In the genomic region with DNA sequence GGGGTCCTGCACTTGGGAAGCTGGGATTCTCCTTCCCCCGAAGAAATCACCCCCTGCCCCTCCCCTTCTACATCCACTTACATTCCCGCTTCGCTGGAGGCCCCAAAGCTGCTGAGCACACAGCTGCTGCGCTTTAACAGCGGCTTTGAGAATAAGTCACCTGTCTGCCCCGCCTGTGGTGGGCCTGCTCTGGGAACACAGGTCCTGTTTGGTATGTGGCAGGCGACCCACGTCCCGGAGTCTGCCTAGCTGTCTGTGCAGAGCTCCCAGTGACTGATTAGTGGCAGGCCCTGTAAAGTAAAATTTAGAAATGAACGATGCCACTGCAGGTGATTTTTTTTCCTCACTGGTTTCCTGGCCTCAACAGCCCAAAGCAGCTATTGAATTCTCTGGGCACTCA, we compare ENCODE assay signal across 28 cellular contexts. TPM values are rescaled to one million over a fixed set of nuclear protein-coding genes. Genes with fewer than 3 reads are reported as not detected.
"Had no signal": no experiment of that assay in that cellular context is flagged by ENCODE, and none has a peak within 500 bp of the region (broad histone marks: within the 10 kb centered on the region; RNA-seq: fewer than 3 reads in every experiment).

No MANE protein-coding gene starts in this region.

- H3K27me3 Mint-ChIP-seq: activated CD4-positive, alpha-beta T cell treated with anti-CD3 and anti-CD28 coated beads for 36 hours; activated T-cell treated with anti-CD3 and anti-CD28 coated beads, Interleukin-2, amount 50 U/mL, for 24 hours; activated T-helper 17 cell treated with anti-CD3 and anti-CD28 coated beads, Interleukin-2, amount 50 U/mL, for 72 hours; stimulated activated memory B cell treated with anti-CD40 and anti-IgM and Interleukin-4, amounts not matched to agents 10 μg/mL and 1 μg/mL and 100 μg/mL, for 72 hours had no signal

- H3K9me3 ChIP-seq: lower lobe of right lung, mucosa of descending colon, sigmoid colon, uterus had no signal

- H3K4me3 ChIP-seq: hepatocyte, lower lobe of right lung, mucosa of descending colon, sigmoid colon, smooth muscle cell, uterus had no signal

- H3K9me3 Mint-ChIP-seq: activated naive CD4-positive, alpha-beta T cell treated with anti-CD3 and anti-CD28 coated beads, Interleukin-2, amount 50 U/mL, for 72 hours; activated T-cell treated with anti-CD3 and anti-CD28 coated beads, Interleukin-2, amount 50 U/mL, for 24 hours; activated T-helper 17 cell treated with anti-CD3 and anti-CD28 coated beads, Interleukin-2, amount 50 U/mL, for 72 hours; nephron progenitor cell; stimulated activated memory B cell treated with anti-CD40 and anti-IgM and Interleukin-4, amounts not matched to agents 10 μg/mL and 1 μg/mL and 100 μg/mL, for 72 hours had no signal

- H3K4me3 Mint-ChIP-seq: activated CD4-positive, alpha-beta T cell treated with anti-CD3 and anti-CD28 coated beads for 36 hours; activated T-cell treated with anti-CD3 and anti-CD28 coated beads, Interleukin-2, amount 50 U/mL, for 24 hours; activated T-helper 17 cell treated with anti-CD3 and anti-CD28 coated beads, Interleukin-2, amount 50 U/mL, for 72 hours; nephron progenitor cell; stimulated activated memory B cell treated with anti-CD40 and anti-IgM and Interleukin-4, amounts not matched to agents 10 μg/mL and 1 μg/mL and 100 μg/mL, for 72 hours had no signal

- H3K27ac Mint-ChIP-seq: activated CD4-positive, alpha-beta T cell treated with anti-CD3 and anti-CD28 coated beads for 36 hours; activated naive CD4-positive, alpha-beta T cell treated with anti-CD3 and anti-CD28 coated beads, Interleukin-2, amount 50 U/mL, for 72 hours; activated T-cell treated with anti-CD3 and anti-CD28 coated beads, Interleukin-2, amount 50 U/mL, for 24 hours; activated T-helper 17 cell treated with anti-CD3 and anti-CD28 coated beads, Interleukin-2, amount 50 U/mL, for 72 hours; nephron progenitor cell; stimulated activated memory B cell treated with anti-CD40 and anti-IgM and Interleukin-4, amounts not matched to agents 10 μg/mL and 1 μg/mL and 100 μg/mL, for 72 hours had no signal

- H3K36me3 ChIP-seq: lower lobe of right lung, sigmoid colon, uterus had no signal

- H3K4me1 Mint-ChIP-seq: activated CD4-positive, alpha-beta T cell treated with anti-CD3 and anti-CD28 coated beads for 36 hours; activated T-helper 17 cell treated with anti-CD3 and anti-CD28 coated beads, Interleukin-2, amount 50 U/mL, for 72 hours; nephron progenitor cell; stimulated activated memory B cell treated with anti-CD40 and anti-IgM and Interleukin-4, amounts not matched to agents 10 μg/mL and 1 μg/mL and 100 μg/mL, for 72 hours had no signal

- ATAC-seq: activated CD4-positive, alpha-beta T cell treated with anti-CD3 and anti-CD28 coated beads for 36 hours; activated naive CD4-positive, alpha-beta T cell treated with anti-CD3 and anti-CD28 coated beads, Interleukin-2, amount 50 U/mL, for 72 hours; activated T-helper 17 cell treated with anti-CD3 and anti-CD28 coated beads, Interleukin-2, amount 50 U/mL, for 72 hours; esophagus mucosa; left cardiac atrium; lower lobe of right lung; mucosa of descending colon; stimulated activated memory B cell treated with anti-CD40 and anti-IgM and Interleukin-4, amounts not matched to agents 10 μg/mL and 1 μg/mL and 100 μg/mL, for 72 hours had no signal

- DNase-seq: activated CD4-positive, alpha-beta T cell treated with anti-CD3 and anti-CD28 coated beads for 36 hours; activated CD4-positive, alpha-beta T cell treated with anti-CD3 and anti-CD28 coated beads, Interleukin-2, amount 50 U/mL, for 4 hours; activated CD8-positive, alpha-beta memory T cell treated with anti-CD3 and anti-CD28 coated beads for 24 hours; activated CD8-positive, alpha-beta memory T cell treated with anti-CD3 and anti-CD28 coated beads, Interleukin-2, amount 50 U/mL, for 4 hours; activated T-cell treated with anti-CD3 and anti-CD28 coated beads, Interleukin-2, amount 50 U/mL, for 24 hours; aorta; central memory CD4-positive, alpha-beta T cell; dermis blood vessel endothelial cell; effector CD8-positive, alpha-beta T cell; foreskin melanocyte; islet precursor cell; left cardiac atrium; lower lobe of right lung; mesendoderm; mucosa of descending colon; nephron progenitor cell; sigmoid colon; stimulated activated CD4-positive, alpha-beta T cell treated with anti-CD3 and anti-CD28 coated beads, Interleukin-15, amount 100 ng/mL, for 24 hours; trophoblast cell; uterus had no signal

- H3K27me3 ChIP-seq: hepatocyte, sigmoid colon, uterus had no signal

- H3K27ac ChIP-seq: hepatocyte, lower lobe of right lung, sigmoid colon, uterus had no signal

- H3K36me3 Mint-ChIP-seq: activated naive CD4-positive, alpha-beta T cell treated with anti-CD3 and anti-CD28 coated beads, Interleukin-2, amount 50 U/mL, for 72 hours; stimulated activated memory B cell treated with anti-CD40 and anti-IgM and Interleukin-4, amounts not matched to agents 10 μg/mL and 1 μg/mL and 100 μg/mL, for 72 hours had no signal

- H3K4me1 ChIP-seq: lower lobe of right lung, sigmoid colon, uterus had no signal

RNA-seq across cellular contexts. Expression of a gene that starts 47.0 kb away (rescaled TPM):
- total RNA-seq: endothelial cell of umbilical vein, renal cortical epithelial cell had no signal
